Comparison of ENCODE assay signal across 26 cellular contexts in the genomic region with DNA sequence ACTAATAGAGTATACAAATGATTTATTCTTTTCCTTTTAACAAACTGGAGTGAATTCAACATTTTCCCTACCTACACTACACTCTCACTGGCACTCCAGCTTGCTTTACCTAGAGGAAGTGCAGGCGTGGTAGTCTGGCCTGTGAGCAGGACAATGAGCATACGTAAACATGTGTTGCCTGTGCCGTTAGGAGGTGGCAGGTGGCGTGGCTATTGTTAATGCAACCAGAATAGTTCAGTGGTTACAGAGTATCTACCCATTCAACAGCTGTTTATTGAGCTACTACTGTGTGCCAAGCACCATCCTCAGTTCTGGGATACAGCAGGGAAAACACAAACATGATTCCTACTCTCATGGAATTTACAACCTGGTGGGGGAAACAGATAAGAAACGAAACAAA.
"Had no signal": no experiment of that assay in that cellular context is flagged by ENCODE, and none has a peak within 500 bp of the region (broad histone marks: within the 10 kb centered on the region; RNA-seq: fewer than 3 reads in every experiment).

No MANE protein-coding gene starts in this region.

- H3K4me3 ChIP-seq: colonic mucosa, gastrocnemius medialis, heart left ventricle had no signal

- H3K27ac ChIP-seq: brain microvascular endothelial cell, colonic mucosa, epithelial cell of prostate, foreskin keratinocyte, gastrocnemius medialis, heart left ventricle, WERI-Rb-1 had no signal

- H3K4me1 ChIP-seq: colonic mucosa, foreskin keratinocyte, gastrocnemius medialis had no signal

- H3K27me3 ChIP-seq: brain microvascular endothelial cell, colonic mucosa, gastrocnemius medialis had no signal

- ATAC-seq: activated CD4-positive, CD25-positive, alpha-beta regulatory T cell treated with anti-CD3 and anti-CD28 coated beads, Interleukin-2, amount 50 U/mL, for 24 hours; activated CD8-positive, alpha-beta T cell treated with anti-CD3 and anti-CD28 coated beads for 36 hours; activated T-cell treated with anti-CD3 and anti-CD28 coated beads, Interleukin-2, amount 50 U/mL, for 4 hours; activated T-helper 17 cell treated with anti-CD3 and anti-CD28 coated beads, Interleukin-2, amount 50 U/mL, for 72 hours; foreskin keratinocyte; gastrocnemius medialis; heart left ventricle; T-helper 17 cell had no signal

- DNase-seq: activated B cell treated with CpG ODN at 0.5 μM for 24 hours; activated CD4-positive, alpha-beta T cell treated with anti-CD3 and anti-CD28 coated beads for 48 hours; activated CD4-positive, alpha-beta T cell treated with anti-CD3 and anti-CD28 coated beads, Interleukin-2, amount 50 U/mL, for 1 hour; activated CD4-positive, alpha-beta T cell treated with anti-CD3 and anti-CD28 coated beads, Interleukin-2, amount 50 U/mL, for 48 hours; activated CD8-positive, alpha-beta memory T cell treated with anti-CD3 and anti-CD28 coated beads for 24 hours; activated CD8-positive, alpha-beta T cell treated with anti-CD3 and anti-CD28 coated beads for 36 hours; activated effector memory CD4-positive, alpha-beta T cell treated with Interleukin-2 at 50 U/mL for 16 hours; activated gamma-delta T cell treated with Interleukin-2 at 50 U/mL for 16 hours; activated naive CD4-positive, alpha-beta T cell treated with anti-CD3 and anti-CD28 coated beads, Interleukin-2, amount 50 U/mL, for 16 hours; activated naive CD4-positive, alpha-beta T cell treated with Interleukin-2 at 50 U/mL for 16 hours; activated T-cell treated with anti-CD3 and anti-CD28 coated beads, Interleukin-2, amount 50 U/mL, for 4 hours; amniotic stem cell; anterior cingulate cortex; brain microvascular endothelial cell; colonic mucosa; effector CD8-positive, alpha-beta T cell; foreskin keratinocyte; gastrocnemius medialis; glutamatergic neuron; heart left ventricle; T-helper 17 cell; T1000; WERI-Rb-1 had no signal

- H3K9me3 ChIP-seq: colonic mucosa, gastrocnemius medialis, heart left ventricle had no signal

- H3K36me3 ChIP-seq: brain microvascular endothelial cell, colonic mucosa, gastrocnemius medialis, heart left ventricle, WERI-Rb-1 had no signal
